15 cellular contexts compared by ENCODE assay signal in genomic region chr16:30553396-30553899, GRCh38. TPM values are rescaled to one million over a fixed set of nuclear protein-coding genes. Genes with fewer than 3 reads are reported as not detected.
DNase-seq lines count a peak whose midpoint lies in the region; ATAC-seq and TF ChIP-seq lines count a peak whose summit lies in the region.
"Had no signal": no experiment of that assay in that cellular context is flagged by ENCODE, and none has a peak within 500 bp of the region (broad histone marks: within the 10 kb centered on the region; RNA-seq: fewer than 3 reads in every experiment).

No MANE protein-coding gene starts in this region.

- peak overlapping the region; percentile 23 for H3K27ac ChIP-seq in right cardiac atrium (ENCODE audit: low read length)
- H3K27ac ChIP-seq: C4-2B had no signal

- DNase-seq in right cardiac atrium (peak in 1 of 3 donors; percentile 23), Right ventricle myocardium inferior (ENCODE audit: missing footprints) (no peak), T-helper 17 cell (no peak), type B pancreatic cell (ENCODE audit: extremely low spot score, unreplicated experiment) (no peak), UCSD-AML1 (lab: John Stamatoyannopoulos, UW; ENCODE audit: unreplicated experiment) (no peak), DMS114 treated with DMSO at 0.1 percent for 48 hours (lab: John Stamatoyannopoulos, UW; ENCODE audit: unreplicated experiment) (no peak), EL (no peak)
- DNase-seq in effector memory CD8-positive, alpha-beta T cell = no peak
- DNase-seq: activated B cell treated with CpG ODN at 0.5 μM for 24 hours; caudate nucleus; NCI-H2029; NCI-H774; stimulated activated CD4-positive, alpha-beta T cell treated with anti-CD3 and anti-CD28 coated beads, Interleukin-4, amount 100 ng/mL, for 1 hour; stimulated activated naive CD4-positive, alpha-beta T cell had no signal

- no peaks in the 10 kb centered on the region for H3K9me3 Mint-ChIP-seq in effector memory CD8-positive, alpha-beta T cell
- H3K9me3 Mint-ChIP-seq in type B pancreatic cell = no peaks in the 10 kb centered on the region
- H3K9me3 Mint-ChIP-seq: activated B cell treated with CpG ODN at 0.5 μM for 24 hours had no signal

- H3K4me1 Mint-ChIP-seq in T-helper 17 cell (peaks cover 40% of the 10 kb centered on the region), type B pancreatic cell (ENCODE audit: unreplicated experiment) (peaks cover 26% of the 10 kb centered on the region)
- peaks cover 40 to 41% of the 10 kb centered on the region in 2 donors for H3K4me1 Mint-ChIP-seq in effector memory CD8-positive, alpha-beta T cell (ENCODE audit: low read depth in 2 of 2)

- H3K27me3 ChIP-seq in right cardiac atrium (ENCODE audit: control insufficient read depth, insufficient read depth) = no peaks in the 10 kb centered on the region

- no peak for TF ChIP-seq CTCF in type B pancreatic cell (conservative IDR thresholded peaks at IDR 0.05)

- H3K27ac Mint-ChIP-seq in T-helper 17 cell (peak overlapping the region; percentile 90), type B pancreatic cell (peak overlapping the region; percentile 87)
- H3K27ac Mint-ChIP-seq in effector memory CD8-positive, alpha-beta T cell = peak overlapping the region; percentile 19 to 94
- H3K27ac Mint-ChIP-seq: activated B cell treated with CpG ODN at 0.5 μM for 24 hours had no signal

- WGBS in right cardiac atrium = 83% methylated on average over 2 of the region's 2 CpGs

- no peaks in the 10 kb centered on the region for H3K9me3 ChIP-seq in right cardiac atrium (ENCODE audit: control insufficient read depth, low read length)
- H3K9me3 ChIP-seq in T-helper 17 cell (ENCODE audit: control insufficient read depth, low read length, poor library complexity, severe bottlenecking) = no peaks in the 10 kb centered on the region

- H3K4me3 ChIP-seq in right cardiac atrium (ENCODE audit: low read length) = no peak overlapping the region

- intact Hi-C loops in right cardiac atrium (cut with DNase I) (no loop called here), Right ventricle myocardium inferior (cut with DNase I) (no loop called here)

- H3K4me1 ChIP-seq in right cardiac atrium (ENCODE audit: control insufficient read depth, insufficient read depth, low read length) = peaks cover 7% of the 10 kb centered on the region

- no peaks in the 10 kb centered on the region for H3K36me3 Mint-ChIP-seq in T-helper 17 cell (ENCODE audit: low read depth)
- H3K36me3 Mint-ChIP-seq in effector memory CD8-positive, alpha-beta T cell (ENCODE audit: insufficient read depth) = peaks cover 38% of the 10 kb centered on the region
- peaks cover 11% of the 10 kb centered on the region for H3K36me3 Mint-ChIP-seq in type B pancreatic cell

- ATAC-seq in right cardiac atrium (no peak), Right ventricle myocardium inferior (no peak), T-helper 17 cell (no peak)
- no peak for ATAC-seq in effector memory CD8-positive, alpha-beta T cell (replicated peaks)

- H3K4me3 Mint-ChIP-seq in T-helper 17 cell (peak overlapping the region; percentile 63), type B pancreatic cell (peak overlapping the region; percentile 65)
- peak overlapping the region; percentile 3 to 12 for H3K4me3 Mint-ChIP-seq in effector memory CD8-positive, alpha-beta T cell
- H3K4me3 Mint-ChIP-seq: activated B cell treated with CpG ODN at 0.5 μM for 24 hours had no signal

- H3K27me3 Mint-ChIP-seq in T-helper 17 cell (no peaks in the 10 kb centered on the region), type B pancreatic cell (no peaks in the 10 kb centered on the region)
- no peaks in the 10 kb centered on the region for H3K27me3 Mint-ChIP-seq in effector memory CD8-positive, alpha-beta T cell
- H3K27me3 Mint-ChIP-seq: activated B cell treated with CpG ODN at 0.5 μM for 24 hours had no signal

RNA-seq across cellular contexts. Expression of gene ZNF764, which starts 4.7 kb away (rescaled TPM):
- total RNA-seq in right cardiac atrium (10 to 100 TPM in 3 of 4 donors, 1 to 10 TPM in 1; 9.6 to 12.5 (median 12.3) TPM), Right ventricle myocardium inferior (10.0 TPM), T-helper 17 cell (10 to 100 TPM; 19.5 to 21.4 TPM), type B pancreatic cell (ENCODE audit: low replicate concordance) (16.8 and 20.2 TPM in 2 replicates)
- polyA plus RNA-seq in right cardiac atrium = 7.0 TPM

RNA-seq across cellular contexts. Expression of gene ZNF688, which starts 18.1 kb away (rescaled TPM):
- 10 to 100 TPM; 10.8 to 16.1 (median 13.9) TPM for total RNA-seq in right cardiac atrium
- polyA plus RNA-seq in right cardiac atrium = 12.9 TPM
- 12.2 TPM for total RNA-seq in Right ventricle myocardium inferior
- total RNA-seq in T-helper 17 cell = 10 to 100 TPM; 11.4 to 14.0 TPM
- total RNA-seq in type B pancreatic cell (ENCODE audit: low replicate concordance) = 9.8 and 14.3 TPM in 2 replicates

RNA-seq across cellular contexts. Expression of gene ZNF747, which starts 18.8 kb away (rescaled TPM):
- total RNA-seq in right cardiac atrium (10 to 100 TPM in 3 of 4 donors, 1 to 10 TPM in 1; 9.1 to 14.6 (median 12.6) TPM), Right ventricle myocardium inferior (5.7 TPM), T-helper 17 cell (1 to 10 TPM; 7.6 TPM), type B pancreatic cell (ENCODE audit: low replicate concordance) (9.3 and 11.4 TPM in 2 replicates)
- 10.3 TPM for polyA plus RNA-seq in right cardiac atrium

RNA-seq across cellular contexts. Expression of gene ZNF768, which starts 27.1 kb away (rescaled TPM):
- total RNA-seq in right cardiac atrium (10 to 100 TPM; 40.9 to 65.6 (median 52.5) TPM), Right ventricle myocardium inferior (73.8 TPM), T-helper 17 cell (1 to 10 TPM; 5.1 to 5.3 TPM), type B pancreatic cell (ENCODE audit: low replicate concordance) (58.7 and 59.6 TPM in 2 replicates)
- 66.7 TPM for polyA plus RNA-seq in right cardiac atrium

RNA-seq across cellular contexts. Expression of gene ZNF785, which starts 32.0 kb away (rescaled TPM):
- total RNA-seq in right cardiac atrium (1 to 10 TPM; 7.9 to 9.7 (median 9.2) TPM), Right ventricle myocardium inferior (7.6 TPM), T-helper 17 cell (10 to 100 TPM in 1 of 2 donors, 1 to 10 TPM in 1; 8.5 to 11.7 TPM), type B pancreatic cell (ENCODE audit: low replicate concordance) (22.4 and 29.1 TPM in 2 replicates)
- 4.3 TPM for polyA plus RNA-seq in right cardiac atrium

Comparison
In these comparisons a context has a peak if more than half of its experiments do, and no peak if none do; other contexts are left out.
1. H3K4me3 Mint-ChIP-seq: peak in every context shown above with its lines; median percentile 65 in type B pancreatic cell; 63 in T-helper 17 cell; 8 in effector memory CD8-positive, alpha-beta T cell.